29 cellular contexts compared by ENCODE assay signal in the genomic region with DNA sequence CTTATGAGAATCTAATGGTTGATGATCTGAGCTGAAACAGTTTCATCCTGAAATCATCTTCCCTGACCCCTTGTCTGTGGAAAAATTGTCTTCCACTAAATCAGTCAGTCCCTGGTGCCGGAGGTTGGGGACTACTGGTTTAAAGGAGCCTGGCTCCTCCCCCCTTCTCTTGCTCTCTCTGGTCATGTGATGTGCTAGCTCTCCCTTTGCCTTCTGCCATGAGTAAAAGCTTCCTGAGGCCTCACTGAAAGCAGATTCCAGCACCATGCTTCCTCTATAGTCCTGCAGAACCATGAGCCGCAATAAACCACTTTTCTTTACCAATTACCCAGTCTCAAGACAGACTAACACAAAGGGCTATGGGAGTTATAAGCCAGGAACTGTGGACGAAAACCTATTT.
"Had no signal": no experiment of that assay in that cellular context is flagged by ENCODE, and none has a peak within 500 bp of the region (broad histone marks: within the 10 kb centered on the region; RNA-seq: fewer than 3 reads in every experiment).

No MANE protein-coding gene starts in this region.

- H3K27ac Mint-ChIP-seq: activated CD8-positive, alpha-beta memory T cell treated with anti-CD3 and anti-CD28 coated beads, Interleukin-2, amount 10 ng/mL, durations not matched to agents 7 days and 5 days; activated CD8-positive, alpha-beta T cell treated with anti-CD3 and anti-CD28 coated beads for 36 hours; activated naive CD4-positive, alpha-beta T cell treated with anti-CD3 and anti-CD28 coated beads for 36 hours; activated naive CD8-positive, alpha-beta T cell treated with anti-CD3 and anti-CD28 coated beads, Interleukin-2, amount 10 ng/mL, durations not matched to agents 7 days and 5 days had no signal

- H3K27me3 ChIP-seq: adrenal gland, SJCRH30 had no signal

- H3K4me1 ChIP-seq: adrenal gland, SJCRH30 had no signal

- H3K4me3 Mint-ChIP-seq: activated CD8-positive, alpha-beta memory T cell treated with anti-CD3 and anti-CD28 coated beads, Interleukin-2, amount 10 ng/mL, durations not matched to agents 7 days and 5 days; activated CD8-positive, alpha-beta T cell treated with anti-CD3 and anti-CD28 coated beads for 36 hours; activated naive CD4-positive, alpha-beta T cell treated with anti-CD3 and anti-CD28 coated beads for 36 hours; activated naive CD8-positive, alpha-beta T cell treated with anti-CD3 and anti-CD28 coated beads, Interleukin-2, amount 10 ng/mL, durations not matched to agents 7 days and 5 days; activated T-cell treated with anti-CD3 and anti-CD28 coated beads, Interleukin-2, amount 50 U/mL, for 4 hours had no signal

- H3K4me3 ChIP-seq: adrenal gland, SJCRH30 had no signal

- H3K27ac ChIP-seq: adrenal gland, KMS-11, RWPE1, SJCRH30, WERI-Rb-1 had no signal

- ATAC-seq: activated CD4-positive, CD25-positive, alpha-beta regulatory T cell treated with anti-CD3 and anti-CD28 coated beads, Interleukin-2, amount 50 U/mL, for 24 hours; activated CD8-positive, alpha-beta memory T cell treated with anti-CD3 and anti-CD28 coated beads, Interleukin-2, amount 10 ng/mL, durations not matched to agents 7 days and 5 days; activated CD8-positive, alpha-beta T cell treated with anti-CD3 and anti-CD28 coated beads for 36 hours; activated T-cell treated with anti-CD3 and anti-CD28 coated beads, Interleukin-2, amount 50 U/mL, for 4 hours; Panc1 had no signal

- DNase-seq: activated CD4-positive, alpha-beta T cell treated with anti-CD3 and anti-CD28 coated beads for 4 hours; activated CD8-positive, alpha-beta memory T cell treated with anti-CD3 and anti-CD28 coated beads, Interleukin-2, amount 10 ng/mL, durations not matched to agents 7 days and 5 days; activated CD8-positive, alpha-beta T cell treated with anti-CD3 and anti-CD28 coated beads for 36 hours; activated gamma-delta T cell; activated naive CD4-positive, alpha-beta T cell treated with anti-CD3 and anti-CD28 coated beads for 36 hours; activated naive CD8-positive, alpha-beta T cell treated with anti-CD3 and anti-CD28 coated beads, Interleukin-2, amount 10 ng/mL, durations not matched to agents 7 days and 5 days; activated T-cell treated with anti-CD3 and anti-CD28 coated beads, Interleukin-2, amount 50 U/mL, for 4 hours; adrenal gland; anterior cingulate cortex; central memory CD4-positive, alpha-beta T cell; MM.1S; NCI-H1105; NCI-H1436; NCI-H1694 treated with DMSO at 0.1 percent for 48 hours; NCI-H2029 treated with DMSO at 0.1 percent for 48 hours; NCI-H345; NCI-H510A; NCI-H526 treated with DMSO at 0.1 percent for 48 hours; NCI-H82; OCI-M1; Right ventricle myocardium superior; SJCRH30; SK-N-SH; T-helper 1 cell; WERI-Rb-1 had no signal

- H3K27me3 Mint-ChIP-seq: activated CD8-positive, alpha-beta memory T cell treated with anti-CD3 and anti-CD28 coated beads, Interleukin-2, amount 10 ng/mL, durations not matched to agents 7 days and 5 days; activated CD8-positive, alpha-beta T cell treated with anti-CD3 and anti-CD28 coated beads for 36 hours; activated naive CD8-positive, alpha-beta T cell treated with anti-CD3 and anti-CD28 coated beads, Interleukin-2, amount 10 ng/mL, durations not matched to agents 7 days and 5 days had no signal

- H3K9me3 ChIP-seq: adrenal gland, SJCRH30, SK-N-SH had no signal

- H3K36me3 ChIP-seq: adrenal gland, WERI-Rb-1 had no signal

- H3K4me2 ChIP-seq: KMS-11, SK-N-SH had no signal
